ENCODE assay signal across 21 cellular contexts in genomic region chr7:20578257-20578771, GRCh38. TPM values are rescaled to one million over a fixed set of nuclear protein-coding genes. Genes with fewer than 3 reads are reported as not detected.
DNase-seq lines count a peak whose midpoint lies in the region; ATAC-seq and TF ChIP-seq lines count a peak whose summit lies in the region.
"Had no signal": no experiment of that assay in that cellular context is flagged by ENCODE, and none has a peak within 500 bp of the region (broad histone marks: within the 10 kb centered on the region; RNA-seq: fewer than 3 reads in every experiment).

No MANE protein-coding gene starts in this region.

- H3K9me3 ChIP-seq in heart left ventricle (no peaks in the 10 kb centered on the region), SK-N-MC (ENCODE audit: low read depth, low read length) (no peaks in the 10 kb centered on the region), neuronal stem cell (replicated peaks in 1 of 2; ENCODE audit: control insufficient read depth in 2 of 2, insufficient read depth in 1 of 2, low read depth in 1 of 2, low read length in 2 of 2) (no peaks in the 10 kb centered on the region)

- 65 to 84% (median 72%) methylated on average over 4 of the region's 4 CpGs for WGBS in heart left ventricle, 4 donors
- WGBS in neuronal stem cell (ENCODE audit: extremely low coverage in 2 of 2, insufficient read length in 2 of 2, insufficient replicate concordance in 1 of 2), 2 donors, result no CpG with 5 or more reads among the region's 4 CpGs

- no peak overlapping the region for H2BK120ac ChIP-seq in neuronal stem cell (ENCODE audit: low read depth, low read length)

- H2AK5ac ChIP-seq in neuronal stem cell (ENCODE audit: low read depth, low read length), result no peak overlapping the region

- intact Hi-C loops in Right ventricle myocardium inferior (cut with DNase I) (loop anchor here (10.0 kb wide), 1 partner anchor 144 kb away; no protein-coding TSS in a partner anchor), heart left ventricle (cut with DNase I) (no loop called here)

- no peak overlapping the region for H3K18ac ChIP-seq in neuronal stem cell (ENCODE audit: low read length)

- H3K23ac ChIP-seq in neuronal stem cell (ENCODE audit: low read depth, low read length, poor library complexity), result no peak overlapping the region

- H3K79me1 ChIP-seq in neuronal stem cell (ENCODE audit: low read depth, low read length), result no peaks in the 10 kb centered on the region

- H3K27me3 ChIP-seq in heart left ventricle (no peaks in the 10 kb centered on the region), neuronal stem cell (ENCODE audit: control insufficient read depth in 3 of 3, insufficient read depth in 3 of 3, low read depth in 1 of 3, low read length in 3 of 3) (no peaks in the 10 kb centered on the region)
- H3K27me3 ChIP-seq: SJCRH30 had no signal

- H3K4me3 ChIP-seq in heart left ventricle (no peak overlapping the region), SK-N-MC (no peak overlapping the region), neuronal stem cell (ENCODE audit: low read length in 2 of 2) (no peak overlapping the region)
- H3K4me3 ChIP-seq: SJCRH30 had no signal

- no peak for TF ChIP-seq POLR2A in heart left ventricle (IDR thresholded peaks at IDR 0.05)

- TF ChIP-seq CTCF in heart left ventricle (IDR thresholded peaks at IDR 0.05), result no peak

- H3K9ac ChIP-seq in SK-N-MC (ENCODE audit: insufficient read length) (no peak overlapping the region), neuronal stem cell (ENCODE audit: low read depth, low read length, poor library complexity) (no peak overlapping the region)

- H3K4ac ChIP-seq in neuronal stem cell (ENCODE audit: low read length), result no peak overlapping the region

- no peak overlapping the region for H3K14ac ChIP-seq in neuronal stem cell (ENCODE audit: low read length)

- H2BK15ac ChIP-seq in neuronal stem cell (ENCODE audit: low read length), result no peak overlapping the region

- H2BK12ac ChIP-seq in neuronal stem cell (ENCODE audit: low read length), result no peak overlapping the region

- H4K91ac ChIP-seq in neuronal stem cell (ENCODE audit: low read depth, low read length, poor library complexity), result no peak overlapping the region

- H2BK5ac ChIP-seq in neuronal stem cell (ENCODE audit: low read length), result no peak overlapping the region

- no peak overlapping the region for H4K8ac ChIP-seq in neuronal stem cell (ENCODE audit: low read depth, low read length)

- DNase-seq in Right ventricle myocardium inferior (ENCODE audit: missing footprints) (no peak), heart left ventricle (no peak), NCI-H2029 (lab: John Stamatoyannopoulos, UW) (peak; percentile 35), SK-N-MC (ENCODE audit: low read depth, low spot score) (no peak), neuronal stem cell (ENCODE audit: low spot score) (no peak), AG08396 (ENCODE audit: low spot score) (no peak), 8988T (no peak), HT-29 (ENCODE audit: low spot score) (no peak)
- DNase-seq: C1 segment of cervical spinal cord; CD8-positive, alpha-beta memory T cell; DND-41; H7; HFFc6; NCI-H1694 treated with DMSO at 0.1 percent for 48 hours; NCI-H446; NCI-H748 treated with DMSO at 0.1 percent for 48 hours; RPMI8226 had no signal

- ATAC-seq in Right ventricle myocardium inferior, result peak; percentile 68
- no peak for ATAC-seq in heart left ventricle

- no peak overlapping the region for H3K4me2 ChIP-seq in neuronal stem cell (ENCODE audit: insufficient read depth, low read length, poor library complexity, severe bottlenecking)

- H3K27ac ChIP-seq in heart left ventricle, result no peak overlapping the region
- H3K27ac ChIP-seq in SK-N-MC, result 0 out of 2 replicates have a peak overlapping the region, but pooled peaks have one; percentile 7
- no peak overlapping the region for H3K27ac ChIP-seq in neuronal stem cell (replicated peaks; ENCODE audit: low read length)
- H3K27ac ChIP-seq: SJCRH30 had no signal

- no peaks in the 10 kb centered on the region for H3K36me3 ChIP-seq in heart left ventricle
- H3K36me3 ChIP-seq in SK-N-MC (ENCODE audit: insufficient read depth, low read length), result no peaks in the 10 kb centered on the region
- no peaks in the 10 kb centered on the region for H3K36me3 ChIP-seq in neuronal stem cell (replicated peaks in 1 of 2; ENCODE audit: control insufficient read depth in 2 of 2, insufficient read depth in 2 of 2, low read length in 2 of 2)
- H3K36me3 ChIP-seq: SJCRH30 had no signal

- H2AFZ ChIP-seq in neuronal stem cell (ENCODE audit: low read length), result peak overlapping the region; percentile 56

- H3K4me1 ChIP-seq in heart left ventricle, result peaks cover 0 to 11% (median 0%) of the 10 kb centered on the region in 12 donors
- H3K4me1 ChIP-seq in neuronal stem cell (ENCODE audit: control insufficient read depth in 2 of 2, insufficient read depth in 1 of 2, low read depth in 1 of 2, low read length in 2 of 2), result peaks cover 0 to 2% of the 10 kb centered on the region in 2 donors

RNA-seq across cellular contexts. Expression of gene ABCB5, which starts 37.2 kb away (rescaled TPM):
- not detected for total RNA-seq in Right ventricle myocardium inferior
- total RNA-seq in heart left ventricle, result under 1 TPM in 2 of 9 donors, not detected in 7; 0.25 to 0.64 TPM
- polyA plus RNA-seq in heart left ventricle, result not detected
- not detected for polyA plus RNA-seq in neuronal stem cell (2013, experiment 1 of 2)
- not detected for polyA plus RNA-seq in neuronal stem cell (2013, experiment 2 of 2)
- not detected in 2 replicates for total RNA-seq in HT-29 (2014; rRNA removed; shearing (Covaris generic))
- total RNA-seq: A673; CD8-positive, alpha-beta memory T cell; G401; HFFc6; M059J had no signal
- polyA plus RNA-seq: CD8-positive, alpha-beta memory T cell had no signal
